Comparison of ENCODE assay signal across 8 cellular contexts in the genomic region with DNA sequence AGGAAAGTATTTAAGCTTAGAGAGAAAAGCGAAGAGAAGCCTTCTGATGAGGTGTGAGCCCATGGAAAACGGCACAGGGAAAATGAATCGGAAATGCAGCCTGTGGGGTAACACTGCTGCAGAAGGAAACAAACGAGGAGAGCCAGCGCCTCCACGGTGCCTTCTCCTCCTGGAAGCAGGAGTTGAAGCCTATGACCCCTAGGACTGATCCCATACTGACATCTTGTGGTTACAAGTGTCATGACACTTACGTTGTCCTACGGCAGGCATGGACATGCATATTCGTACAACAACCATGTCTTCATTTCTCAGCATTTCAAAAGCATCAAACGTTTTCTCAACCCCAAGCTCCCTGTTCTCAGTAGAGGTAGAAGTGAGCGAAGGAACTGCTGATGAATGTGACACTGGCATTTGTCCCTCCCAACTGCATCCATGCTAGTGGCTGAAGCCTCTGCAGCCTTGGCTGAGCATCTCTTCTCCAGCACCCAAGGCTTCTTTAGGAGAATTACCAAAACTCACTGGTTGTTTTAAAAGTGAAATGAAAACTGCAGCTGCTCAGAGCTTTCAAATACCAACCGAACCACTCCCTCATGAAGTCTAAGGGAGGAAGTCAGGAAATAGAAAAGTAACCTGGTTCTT.
A peak's percentile ranks its signal among the peaks of the same experiment; 100 is the strongest.
DNase-seq lines count a peak whose midpoint lies in the region; ATAC-seq, FAIRE-seq and TF ChIP-seq lines count a peak whose summit lies in the region.

No MANE protein-coding gene starts in this region.

- POLR2A ChIA-PET in WTC11 (lab: Charles Lee) = no interaction called here

- TF ChIP-seq POLR2A in GM12891 (IDR thresholded peaks at IDR 0.05; ENCODE audit: low read depth, low read length) (no peak), tibial nerve (IDR thresholded peaks at IDR 0.05) (no peak)

- no peaks in the 10 kb centered on the region for H3K27me3 ChIP-seq in tibial nerve

- H3K4me1 ChIP-seq in tibial nerve = peaks cover 0 to 17% (median 1%) of the 10 kb centered on the region in 4 donors

- H3K36me3 Mint-ChIP-seq in WTC11 = 0 out of 2 replicates have a peak, but pooled peaks cover 4% of the 10 kb centered on the region

- peak in 1 of 2 donors; percentile 21 for TF ChIP-seq EP300 in tibial nerve (IDR thresholded peaks at IDR 0.05)

- H3K27me3 Mint-ChIP-seq in WTC11 (ENCODE audit: low read depth) = no peaks in the 10 kb centered on the region

- no peak overlapping the region for H3K4me3 Mint-ChIP-seq in WTC11

- H3K9me3 Mint-ChIP-seq in WTC11 = no peaks in the 10 kb centered on the region

- H3K4me1 Mint-ChIP-seq in WTC11 = peaks cover 25% of the 10 kb centered on the region

- FAIRE-seq in GM12891 (lab: Jason Lieb, UNC) = peak; percentile 97

- H3K4me3 ChIP-seq in epithelial cell of esophagus (ENCODE audit: low read length) (no peak overlapping the region), tibial nerve (no peak overlapping the region)

- TF ChIP-seq CTCF in WTC11 (IDR thresholded peaks at IDR 0.05) (peak; percentile 73), epithelial cell of esophagus (IDR thresholded peaks at IDR 0.05; ENCODE audit: insufficient read depth, low read depth, low read length, missing control alignments) (peak; percentile 90), tibial nerve (IDR thresholded peaks at IDR 0.05) (peak; percentile 69 to 86 (median 75))

- no peaks in the 10 kb centered on the region for H3K36me3 ChIP-seq in tibial nerve

- no peaks in the 10 kb centered on the region for H3K9me3 ChIP-seq in tibial nerve

- CTCF ChIA-PET in WTC11 (lab: Charles Lee) = interaction anchor here (0.7 to 4.3 kb wide), 10 partner anchors 40 to 751 kb away, joined by 3 to 23 read pairs (median 3); no protein-coding TSS in a partner anchor

- DNase-seq in AG08395 (ENCODE audit: low spot score) (peak; percentile 89), GM12891 (ENCODE audit: insufficient read length, low spot score) (peak; percentile 31), NCI-H2227 (lab: John Stamatoyannopoulos, UW; ENCODE audit: unreplicated experiment) (peak; percentile 75), WTC11 (ENCODE audit: low spot score) (peak; percentile 65), epithelial cell of esophagus (ENCODE audit: low read depth) (peak; percentile 85), middle frontal gyrus (ENCODE audit: extremely low spot score, low spot score) (peak; percentile 36), tibial nerve (ENCODE audit: low spot score in 2 of 2) (peak; percentile 29 to 77)

- peak; percentile 82 for ATAC-seq in HG03103 (IDR thresholded peaks at IDR 0.05; ENCODE audit: low read depth, unreplicated experiment)
- peak; percentile 96 for ATAC-seq in WTC11

- H3K27ac Mint-ChIP-seq in WTC11 = no peak overlapping the region

- H3K27ac ChIP-seq in tibial nerve = no peak overlapping the region

- 15 to 18% methylated on average over 12 of the region's 12 CpGs for WGBS in tibial nerve, 2 donors

TF ChIP-seq in GM12891, 5 proteins besides CTCF, POLR2A, EP300 and RAD21:
- no peak for TF ChIP-seq TAF1 (IDR thresholded peaks at IDR 0.05; ENCODE audit: low read depth, low read length)
- no peak for TF ChIP-seq POLR2AphosphoS5 (IDR thresholded peaks at IDR 0.05; ENCODE audit: low read depth, low read length)
- peak; percentile 81 for TF ChIP-seq POU2F2 (IDR thresholded peaks at IDR 0.05; ENCODE audit: low read depth, low read length)
- TF ChIP-seq SPI1 (IDR thresholded peaks at IDR 0.05; ENCODE audit: low read depth, low read length) = no peak
- TF ChIP-seq PAX5 (IDR thresholded peaks at IDR 0.05; ENCODE audit: insufficient read depth, low read length, severe bottlenecking) = no peak

TF ChIP-seq in WTC11, 78 proteins besides CTCF, POLR2A, EP300 and RAD21:
- TF ChIP-seq CREM (CRISPR knock-in tag; IDR thresholded peaks at IDR 0.05) (0 out of 2 replicates have a peak, but pooled peaks have one; percentile 26), SMAD3 (CRISPR knock-in tag; IDR thresholded peaks at IDR 0.05; ENCODE audit: borderline replicate concordance) (no peak), SOX15 (CRISPR knock-in tag; IDR thresholded peaks at IDR 0.05) (no peak), ZNF416 (CRISPR knock-in tag; IDR thresholded peaks at IDR 0.05) (no peak)
- TF ChIP-seq, protein P1, sequence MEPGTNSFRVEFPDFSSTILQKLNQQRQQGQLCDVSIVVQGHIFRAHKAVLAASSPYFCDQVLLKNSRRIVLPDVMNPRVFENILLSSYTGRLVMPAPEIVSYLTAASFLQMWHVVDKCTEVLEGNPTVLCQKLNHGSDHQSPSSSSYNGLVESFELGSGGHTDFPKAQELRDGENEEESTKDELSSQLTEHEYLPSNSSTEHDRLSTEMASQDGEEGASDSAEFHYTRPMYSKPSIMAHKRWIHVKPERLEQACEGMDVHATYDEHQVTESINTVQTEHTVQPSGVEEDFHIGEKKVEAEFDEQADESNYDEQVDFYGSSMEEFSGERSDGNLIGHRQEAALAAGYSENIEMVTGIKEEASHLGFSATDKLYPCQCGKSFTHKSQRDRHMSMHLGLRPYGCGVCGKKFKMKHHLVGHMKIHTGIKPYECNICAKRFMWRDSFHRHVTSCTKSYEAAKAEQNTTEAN (CRISPR knock-in tag; IDR thresholded peaks at IDR 0.05) = no peak
- TF ChIP-seq, protein P2, sequence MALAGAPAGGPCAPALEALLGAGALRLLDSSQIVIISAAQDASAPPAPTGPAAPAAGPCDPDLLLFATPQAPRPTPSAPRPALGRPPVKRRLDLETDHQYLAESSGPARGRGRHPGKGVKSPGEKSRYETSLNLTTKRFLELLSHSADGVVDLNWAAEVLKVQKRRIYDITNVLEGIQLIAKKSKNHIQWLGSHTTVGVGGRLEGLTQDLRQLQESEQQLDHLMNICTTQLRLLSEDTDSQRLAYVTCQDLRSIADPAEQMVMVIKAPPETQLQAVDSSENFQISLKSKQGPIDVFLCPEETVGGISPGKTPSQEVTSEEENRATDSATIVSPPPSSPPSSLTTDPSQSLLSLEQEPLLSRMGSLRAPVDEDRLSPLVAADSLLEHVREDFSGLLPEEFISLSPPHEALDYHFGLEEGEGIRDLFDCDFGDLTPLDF (CRISPR knock-in tag; IDR thresholded peaks at IDR 0.05) = no peak

Comparison
In these comparisons a context has a peak if more than half of its experiments do, and no peak if none do; other contexts are left out.
1. DNase-seq: peak in every context shown above with its lines; median percentile 89 in AG08395; 85 in epithelial cell of esophagus; 75 in NCI-H2227; 65 in WTC11; 53 in tibial nerve; 36 in middle frontal gyrus; 31 in GM12891.